14 cellular contexts compared by ENCODE assay signal in the genomic region with DNA sequence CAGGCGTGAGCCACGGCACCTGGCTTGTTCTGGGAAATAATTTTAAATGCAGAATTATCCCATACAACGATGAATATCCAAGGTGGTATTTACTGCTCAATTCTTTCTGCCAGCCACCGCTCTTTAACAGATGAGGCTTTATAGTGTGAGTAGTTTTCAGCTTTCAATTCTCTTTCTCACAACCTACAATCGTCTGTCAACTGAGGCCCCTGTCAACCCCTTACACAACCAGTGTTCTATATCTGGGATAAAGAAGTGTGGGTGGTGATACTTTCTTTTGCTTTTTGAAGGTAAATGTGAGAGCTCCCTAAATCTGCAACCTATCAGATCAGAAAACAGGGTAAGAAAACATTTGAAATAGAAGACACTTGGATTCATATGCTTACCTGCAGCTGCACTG. TPM values are rescaled to one million over a fixed set of nuclear protein-coding genes. Genes with fewer than 3 reads are reported as not detected.
DNase-seq lines count a peak whose midpoint lies in the region; ATAC-seq and TF ChIP-seq lines count a peak whose summit lies in the region.
"Had no signal": no experiment of that assay in that cellular context is flagged by ENCODE, and none has a peak within 500 bp of the region (broad histone marks: within the 10 kb centered on the region; RNA-seq: fewer than 3 reads in every experiment).

No MANE protein-coding gene starts in this region.

- peaks cover 34% of the 10 kb centered on the region for H3K36me3 Mint-ChIP-seq in activated CD4-positive, alpha-beta T cell treated with anti-CD3 and anti-CD28 coated beads, Interleukin-2, amount 10 ng/mL, durations not matched to agents 7 days and 5 days (ENCODE audit: low read depth)
- H3K36me3 Mint-ChIP-seq in activated T-helper 2 cell treated with anti-CD3 and anti-CD28 coated beads, Interferon-gamma antibody, Interleukin-2, Interleukin-4, amounts not matched to agents 10 μg/mL and 5 μg/mL and 100 μg/mL, durations not matched to agents 14 hours and 24 hours and 36 hours (ENCODE audit: low read depth), result peaks cover 46% of the 10 kb centered on the region
- peaks cover 18% of the 10 kb centered on the region for H3K36me3 Mint-ChIP-seq in stimulated activated memory B cell treated with anti-CD40 and anti-IgM and Interleukin-4, amounts not matched to agents 10 μg/mL and 1 μg/mL and 100 μg/mL, for 72 hours

- no peak overlapping the region for H4K12ac ChIP-seq in trophoblast cell (ENCODE audit: low read depth, low read length)

- no peaks in the 10 kb centered on the region for H3K79me2 ChIP-seq in trophoblast cell (ENCODE audit: control insufficient read depth, insufficient read depth, low read length, poor library complexity)

- peak overlapping the region; percentile 90 for H3K27ac Mint-ChIP-seq in activated CD4-positive, alpha-beta T cell treated with anti-CD3 and anti-CD28 coated beads, Interleukin-2, amount 10 ng/mL, durations not matched to agents 7 days and 5 days
- H3K27ac Mint-ChIP-seq in activated T-helper 2 cell treated with anti-CD3 and anti-CD28 coated beads, Interferon-gamma antibody, Interleukin-2, Interleukin-4, amounts not matched to agents 10 μg/mL and 5 μg/mL and 100 μg/mL, durations not matched to agents 14 hours and 24 hours and 36 hours, result peak overlapping the region; percentile 59
- H3K27ac Mint-ChIP-seq in stimulated activated memory B cell treated with anti-CD40 and anti-IgM and Interleukin-4, amounts not matched to agents 10 μg/mL and 1 μg/mL and 100 μg/mL, for 72 hours, result peak overlapping the region; percentile 69

- no peak overlapping the region for H3K14ac ChIP-seq in trophoblast cell (ENCODE audit: low read length)

- WGBS in trophoblast cell (ENCODE audit: extremely low coverage, insufficient coverage, insufficient read length), result no CpG with 5 or more reads among the region's 5 CpGs

- POLR2A ChIA-PET in activated CD4-positive, alpha-beta T cell treated with anti-CD3 and anti-CD28 coated beads, Interleukin-2, amount 10 ng/mL, durations not matched to agents 7 days and 5 days (lab: Charles Lee), result interaction anchor here (0.6 kb wide), 1 partner anchor 9 kb away, joined by 5 read pairs; no protein-coding TSS in a partner anchor

- H2BK12ac ChIP-seq in trophoblast cell (ENCODE audit: low read length), result no peak overlapping the region

- no peaks in the 10 kb centered on the region for H3K27me3 Mint-ChIP-seq in activated CD4-positive, alpha-beta T cell treated with anti-CD3 and anti-CD28 coated beads, Interleukin-2, amount 10 ng/mL, durations not matched to agents 7 days and 5 days
- no peaks in the 10 kb centered on the region for H3K27me3 Mint-ChIP-seq in activated T-helper 2 cell treated with anti-CD3 and anti-CD28 coated beads, Interferon-gamma antibody, Interleukin-2, Interleukin-4, amounts not matched to agents 10 μg/mL and 5 μg/mL and 100 μg/mL, durations not matched to agents 14 hours and 24 hours and 36 hours (ENCODE audit: low read depth)
- no peaks in the 10 kb centered on the region for H3K27me3 Mint-ChIP-seq in stimulated activated memory B cell treated with anti-CD40 and anti-IgM and Interleukin-4, amounts not matched to agents 10 μg/mL and 1 μg/mL and 100 μg/mL, for 72 hours

- no peaks in the 10 kb centered on the region for H3K9me3 Mint-ChIP-seq in activated CD4-positive, alpha-beta T cell treated with anti-CD3 and anti-CD28 coated beads, Interleukin-2, amount 10 ng/mL, durations not matched to agents 7 days and 5 days
- H3K9me3 Mint-ChIP-seq in activated T-helper 2 cell treated with anti-CD3 and anti-CD28 coated beads, Interferon-gamma antibody, Interleukin-2, Interleukin-4, amounts not matched to agents 10 μg/mL and 5 μg/mL and 100 μg/mL, durations not matched to agents 14 hours and 24 hours and 36 hours, result no peaks in the 10 kb centered on the region
- no peaks in the 10 kb centered on the region for H3K9me3 Mint-ChIP-seq in stimulated activated memory B cell treated with anti-CD40 and anti-IgM and Interleukin-4, amounts not matched to agents 10 μg/mL and 1 μg/mL and 100 μg/mL, for 72 hours

- H4K8ac ChIP-seq in trophoblast cell (ENCODE audit: low read depth, low read length), result no peak overlapping the region

- intact Hi-C loops in activated T-helper 2 cell treated with anti-CD3 and anti-CD28 coated beads, Interferon-gamma antibody, Interleukin-2, Interleukin-4, amounts not matched to agents 10 μg/mL and 5 μg/mL and 100 μg/mL, durations not matched to agents 14 hours and 24 hours and 36 hours (cut with micrococcal nuclease), result no loop called here

- H3K4ac ChIP-seq in trophoblast cell (ENCODE audit: low read depth, low read length), result no peak overlapping the region

- H2AK5ac ChIP-seq in trophoblast cell (ENCODE audit: low read length), result no peak overlapping the region

- no peaks in the 10 kb centered on the region for H3K79me1 ChIP-seq in trophoblast cell (ENCODE audit: low read length)

- no peak overlapping the region for H3K23ac ChIP-seq in trophoblast cell (ENCODE audit: low read length)

- DNase-seq in activated CD4-positive, alpha-beta T cell treated with anti-CD3 and anti-CD28 coated beads, Interleukin-2, amount 10 ng/mL, durations not matched to agents 7 days and 5 days, result no peak
- DNase-seq in activated CD4-positive, alpha-beta T cell treated with anti-CD3 and anti-CD28 coated beads, Interleukin-2, amount 50 U/mL, for 1 hour, result no peak
- DNase-seq in GM20000 (ENCODE audit: low spot score) (peak; percentile 27), trophoblast cell (no peak), GM19238 (ENCODE audit: insufficient read length, low spot score) (no peak), SKM-1 treated with dmso at 0.1 percent for 144 hours (lab: John Stamatoyannopoulos, UW; ENCODE audit: unreplicated experiment) (no peak)
- DNase-seq in activated T-helper 2 cell treated with anti-CD3 and anti-CD28 coated beads, Interferon-gamma antibody, Interleukin-2, Interleukin-4, amounts not matched to agents 10 μg/mL and 5 μg/mL and 100 μg/mL, durations not matched to agents 14 hours and 24 hours and 36 hours (ENCODE audit: low spot score), result no peak
- DNase-seq: amniotic stem cell, H7, mesenchymal stem cell, NCI-H2029 treated with DMSO at 0.1 percent for 48 hours, NCI-H524 treated with DMSO at 0.1 percent for 48 hours had no signal

- no peak overlapping the region for H3K4me3 Mint-ChIP-seq in activated CD4-positive, alpha-beta T cell treated with anti-CD3 and anti-CD28 coated beads, Interleukin-2, amount 10 ng/mL, durations not matched to agents 7 days and 5 days
- H3K4me3 Mint-ChIP-seq in activated T-helper 2 cell treated with anti-CD3 and anti-CD28 coated beads, Interferon-gamma antibody, Interleukin-2, Interleukin-4, amounts not matched to agents 10 μg/mL and 5 μg/mL and 100 μg/mL, durations not matched to agents 14 hours and 24 hours and 36 hours (ENCODE audit: low read depth), result no peak overlapping the region
- no peak overlapping the region for H3K4me3 Mint-ChIP-seq in stimulated activated memory B cell treated with anti-CD40 and anti-IgM and Interleukin-4, amounts not matched to agents 10 μg/mL and 1 μg/mL and 100 μg/mL, for 72 hours

- no peaks in the 10 kb centered on the region for H3K27me3 ChIP-seq in trophoblast cell (ENCODE audit: insufficient read depth, low read length)
- H3K27me3 ChIP-seq: right atrium auricular region had no signal

- H2BK5ac ChIP-seq in trophoblast cell (ENCODE audit: low read depth, low read length, poor library complexity), result no peak overlapping the region

- H3K9ac ChIP-seq in trophoblast cell (ENCODE audit: low read length), result no peak overlapping the region

- no peak overlapping the region for H3K4me3 ChIP-seq in trophoblast cell (ENCODE audit: low read depth, low read length)
- H3K4me3 ChIP-seq: right atrium auricular region had no signal

- no peak overlapping the region for H2BK120ac ChIP-seq in trophoblast cell (ENCODE audit: insufficient read depth, low read length, poor library complexity)

- TF ChIP-seq CTCF in GM20000 (IDR thresholded peaks at IDR 0.05; ENCODE audit: extremely low read depth, missing control alignments), result no peak

- H3K9me3 ChIP-seq in trophoblast cell (ENCODE audit: insufficient read depth, low read depth, low read length), result no peaks in the 10 kb centered on the region
- H3K9me3 ChIP-seq: right atrium auricular region had no signal

- H3K4me1 Mint-ChIP-seq in activated CD4-positive, alpha-beta T cell treated with anti-CD3 and anti-CD28 coated beads, Interleukin-2, amount 10 ng/mL, durations not matched to agents 7 days and 5 days, result peaks cover 66% of the 10 kb centered on the region
- peaks cover 54% of the 10 kb centered on the region for H3K4me1 Mint-ChIP-seq in activated T-helper 2 cell treated with anti-CD3 and anti-CD28 coated beads, Interferon-gamma antibody, Interleukin-2, Interleukin-4, amounts not matched to agents 10 μg/mL and 5 μg/mL and 100 μg/mL, durations not matched to agents 14 hours and 24 hours and 36 hours (ENCODE audit: low read depth)
- peaks cover 62% of the 10 kb centered on the region for H3K4me1 Mint-ChIP-seq in stimulated activated memory B cell treated with anti-CD40 and anti-IgM and Interleukin-4, amounts not matched to agents 10 μg/mL and 1 μg/mL and 100 μg/mL, for 72 hours

- no peak overlapping the region for H3K18ac ChIP-seq in trophoblast cell (ENCODE audit: low read length)

- H2AFZ ChIP-seq in trophoblast cell (ENCODE audit: insufficient read depth, low read length, poor library complexity), result no peak overlapping the region

- CTCF ChIA-PET in activated CD4-positive, alpha-beta T cell treated with anti-CD3 and anti-CD28 coated beads, Interleukin-2, amount 10 ng/mL, durations not matched to agents 7 days and 5 days (lab: Charles Lee), result interaction anchor here (0.7 to 5.0 kb wide), 4 partner anchors 10 to 72 kb away, joined by 3 to 35 read pairs (median 3); no protein-coding TSS in a partner anchor

- ATAC-seq in stimulated activated memory B cell treated with anti-CD40 and anti-IgM and Interleukin-4, amounts not matched to agents 10 μg/mL and 1 μg/mL and 100 μg/mL, for 72 hours, result peak; percentile 34

- no peak overlapping the region for H4K91ac ChIP-seq in trophoblast cell (ENCODE audit: low read depth, low read length)

- no peak overlapping the region for H3K4me2 ChIP-seq in trophoblast cell (ENCODE audit: low read length)

- H3K27ac ChIP-seq in trophoblast cell (ENCODE audit: low read depth, low read length), result no peak overlapping the region
- H3K27ac ChIP-seq: right atrium auricular region had no signal

- H3K4me1 ChIP-seq in trophoblast cell (ENCODE audit: control insufficient read depth in 1 of 2, insufficient read depth in 2 of 2, low read length in 2 of 2), result no peaks in the 10 kb centered on the region

- H3K36me3 ChIP-seq in trophoblast cell (ENCODE audit: control insufficient read depth in 1 of 2, insufficient read depth in 2 of 2, low read length in 2 of 2), result peaks cover 10 to 16% of the 10 kb centered on the region in 2 experiments

RNA-seq across cellular contexts. Expression of gene STAU1, which starts 22.5 kb away (rescaled TPM):
- total RNA-seq in activated CD4-positive, alpha-beta T cell treated with anti-CD3 and anti-CD28 coated beads, Interleukin-2, amount 10 ng/mL, durations not matched to agents 7 days and 5 days, result 10 to 100 TPM; 51.8 to 57.8 TPM
- 68.8 and 69.7 TPM in 2 replicates for total RNA-seq in activated T-helper 2 cell treated with anti-CD3 and anti-CD28 coated beads, Interferon-gamma antibody, Interleukin-2, Interleukin-4, amounts not matched to agents 10 μg/mL and 5 μg/mL and 100 μg/mL, durations not matched to agents 14 hours and 24 hours and 36 hours
- 90.8 and 93.2 TPM in 2 replicates for polyA plus RNA-seq in trophoblast cell (2013)

RNA-seq across cellular contexts. Expression of gene DDX27, which starts 53.6 kb away (rescaled TPM):
- 10 to 100 TPM; 39.1 to 42.0 TPM for total RNA-seq in activated CD4-positive, alpha-beta T cell treated with anti-CD3 and anti-CD28 coated beads, Interleukin-2, amount 10 ng/mL, durations not matched to agents 7 days and 5 days
- 51.4 and 54.0 TPM in 2 replicates for total RNA-seq in activated T-helper 2 cell treated with anti-CD3 and anti-CD28 coated beads, Interferon-gamma antibody, Interleukin-2, Interleukin-4, amounts not matched to agents 10 μg/mL and 5 μg/mL and 100 μg/mL, durations not matched to agents 14 hours and 24 hours and 36 hours
- polyA plus RNA-seq in trophoblast cell (2013), result 54.1 and 54.7 TPM in 2 replicates
